29 cellular contexts compared by ENCODE assay signal in genomic region chr1:235759336-235759735, GRCh38.
"Had no signal": no experiment of that assay in that cellular context is flagged by ENCODE, and none has a peak within 500 bp of the region (broad histone marks: within the 10 kb centered on the region; RNA-seq: fewer than 3 reads in every experiment).

No MANE protein-coding gene starts in this region.

- H3K4me2 ChIP-seq: hepatocyte had no signal

- H3K27me3 Mint-ChIP-seq: activated naive CD8-positive, alpha-beta T cell; central memory CD8-positive, alpha-beta T cell; effector memory CD8-positive, alpha-beta T cell; naive B cell; stimulated activated naive B cell treated with anti-CD40 and anti-IgM and Interleukin-4, amounts not matched to agents 10 μg/mL and 1 μg/mL and 100 μg/mL, for 72 hours had no signal

- H3K79me2 ChIP-seq: hepatocyte had no signal

- H3K36me3 Mint-ChIP-seq: mesothelial cell of epicardium had no signal

- H3K4me3 Mint-ChIP-seq: activated naive CD8-positive, alpha-beta T cell; central memory CD8-positive, alpha-beta T cell; effector memory CD8-positive, alpha-beta T cell; mesothelial cell of epicardium; naive B cell; stimulated activated naive B cell treated with anti-CD40 and anti-IgM and Interleukin-4, amounts not matched to agents 10 μg/mL and 1 μg/mL and 100 μg/mL, for 72 hours had no signal

- H2AFZ ChIP-seq: hepatocyte had no signal

- H3K9me3 ChIP-seq: colonic mucosa, gastrocnemius medialis, pancreas, prostate gland, suprapubic skin, tibial artery had no signal

- H3K4me1 ChIP-seq: colonic mucosa, gastrocnemius medialis, pancreas, prostate gland, suprapubic skin, tibial artery had no signal

- H3K4me3 ChIP-seq: colonic mucosa, gastrocnemius medialis, hepatocyte, pancreas, prostate gland, skin epidermis, suprapubic skin, tibial artery had no signal

- H3K36me3 ChIP-seq: colonic mucosa, prostate gland had no signal

- ATAC-seq: effector memory CD8-positive, alpha-beta T cell; gastrocnemius medialis; left ventricle myocardium superior; pancreas; sciatic nerve; stimulated activated naive B cell treated with anti-CD40 and anti-IgM and Interleukin-4, amounts not matched to agents 10 μg/mL and 1 μg/mL and 100 μg/mL, for 72 hours had no signal

- H3K9me3 Mint-ChIP-seq: central memory CD8-positive, alpha-beta T cell; effector memory CD8-positive, alpha-beta T cell; mesothelial cell of epicardium; naive B cell; stimulated activated naive B cell treated with anti-CD40 and anti-IgM and Interleukin-4, amounts not matched to agents 10 μg/mL and 1 μg/mL and 100 μg/mL, for 72 hours had no signal

- H3K4me1 Mint-ChIP-seq: central memory CD8-positive, alpha-beta T cell; mesothelial cell of epicardium had no signal

- DNase-seq: activated CD4-positive, alpha-beta T cell treated with anti-CD3 and anti-CD28 coated beads for 4 hours; activated CD4-positive, alpha-beta T cell treated with anti-CD3 and anti-CD28 coated beads, Interleukin-2, amount 50 U/mL, for 48 hours; activated CD8-positive, alpha-beta memory T cell treated with anti-CD3 and anti-CD28 coated beads for 24 hours; activated effector memory CD4-positive, alpha-beta T cell treated with Interleukin-2 at 50 U/mL for 16 hours; activated naive CD4-positive, alpha-beta T cell treated with Interleukin-2 at 50 U/mL for 16 hours; colonic mucosa; effector memory CD8-positive, alpha-beta T cell; erythroblast; gastrocnemius medialis; left cardiac atrium; naive B cell; retina; stimulated activated CD4-positive, alpha-beta T cell treated with anti-CD3 and anti-CD28 coated beads, Interleukin-12 subunit alpha, Interleukin-12 subunit beta, amount 100 ng/mL, for 4 hours; stimulated activated CD4-positive, alpha-beta T cell treated with anti-CD3 and anti-CD28 coated beads, Interleukin-4, amount 100 ng/mL, for 4 hours; stimulated activated CD8-positive, alpha-beta memory T cell treated with anti-CD3 and anti-CD28 coated beads, Interleukin-4, amount 100 ng/mL, for 48 hours; stimulated activated naive B cell treated with anti-CD40 and anti-IgM and Interleukin-4, amounts not matched to agents 10 μg/mL and 1 μg/mL and 100 μg/mL, for 72 hours; T-helper 9 cell; tibial artery had no signal

- H3K27ac ChIP-seq: colonic mucosa, gastrocnemius medialis, hepatocyte, pancreas, prostate gland, skin epidermis, suprapubic skin, tibial artery, VCaP had no signal

- H3K27ac Mint-ChIP-seq: activated naive CD8-positive, alpha-beta T cell; effector memory CD8-positive, alpha-beta T cell; mesothelial cell of epicardium; stimulated activated naive B cell treated with anti-CD40 and anti-IgM and Interleukin-4, amounts not matched to agents 10 μg/mL and 1 μg/mL and 100 μg/mL, for 72 hours had no signal

- H3K27me3 ChIP-seq: colonic mucosa, gastrocnemius medialis, hepatocyte, pancreas, suprapubic skin, tibial artery had no signal
